ENCODE assay signal across 8 cellular contexts in the genomic region with DNA sequence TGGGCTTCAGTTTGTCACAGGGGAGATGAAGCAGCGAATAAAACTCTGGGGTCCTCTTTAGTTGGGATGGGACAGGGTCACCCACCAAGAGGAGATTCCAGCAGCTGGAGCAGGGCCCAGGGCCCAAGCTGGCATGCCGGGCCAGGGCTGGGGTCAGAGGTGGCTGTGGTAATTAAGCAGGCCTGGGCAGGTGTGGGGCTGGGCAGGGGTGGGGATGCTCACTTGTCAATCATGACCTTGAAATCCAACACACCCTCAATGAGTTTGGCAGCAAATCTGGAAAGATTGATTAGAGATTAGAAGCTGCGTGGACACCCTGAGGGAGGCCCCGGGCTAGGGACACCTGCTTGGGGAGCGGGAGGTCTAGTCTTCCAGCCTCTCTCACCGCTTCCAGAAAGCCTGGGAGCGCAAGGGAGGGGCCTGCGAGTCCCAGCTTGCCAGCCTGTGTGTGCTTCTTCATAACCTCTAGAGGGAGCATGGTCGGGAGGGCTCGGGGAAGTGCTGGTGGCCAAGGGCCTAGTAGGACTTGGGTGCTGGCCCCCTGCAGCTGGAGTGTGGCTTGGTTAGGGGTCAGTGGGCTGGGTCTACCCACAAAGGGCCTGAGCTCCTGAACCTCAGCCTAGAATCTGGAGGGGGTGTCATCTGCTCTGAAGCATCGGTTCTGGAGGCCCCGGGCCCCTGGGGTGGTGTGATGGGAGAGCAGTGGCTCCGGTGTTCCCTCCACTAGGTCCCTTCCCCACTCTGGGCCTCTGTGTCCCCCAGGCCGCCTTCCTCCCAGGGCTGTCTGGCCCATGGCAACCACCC. TPM values are rescaled to one million over a fixed set of nuclear protein-coding genes. Genes with fewer than 3 reads are reported as not detected.
DNase-seq lines count a peak whose midpoint lies in the region; ATAC-seq and TF ChIP-seq lines count a peak whose summit lies in the region.

No MANE protein-coding gene starts in this region.

- H3K27me3 ChIP-seq in hepatocyte: no peaks in the 10 kb centered on the region

- H3K9me3 Mint-ChIP-seq in activated naive CD8-positive, alpha-beta T cell treated with anti-CD3 and anti-CD28 coated beads, Interleukin-2, amount 50 U/mL, for 24 hours: no peaks in the 10 kb centered on the region
- H3K9me3 Mint-ChIP-seq in stimulated activated naive CD8-positive, alpha-beta T cell treated with anti-CD3 and anti-CD28 coated beads, Interleukin-15, amount 100 ng/mL, for 72 hours: no peaks in the 10 kb centered on the region

- H3K4me1 ChIP-seq in hepatocyte (ENCODE audit: insufficient read depth): peaks cover 10% of the 10 kb centered on the region

- no peaks in the 10 kb centered on the region for H4K20me1 ChIP-seq in hepatocyte (ENCODE audit: insufficient read depth, poor library complexity, severe bottlenecking)

- H3K4me3 Mint-ChIP-seq in activated naive CD8-positive, alpha-beta T cell treated with anti-CD3 and anti-CD28 coated beads, Interleukin-2, amount 50 U/mL, for 24 hours: no peak overlapping the region
- H3K4me3 Mint-ChIP-seq in stimulated activated naive CD8-positive, alpha-beta T cell treated with anti-CD3 and anti-CD28 coated beads, Interleukin-15, amount 100 ng/mL, for 72 hours: no peak overlapping the region

- no peaks in the 10 kb centered on the region for H3K9me3 ChIP-seq in hepatocyte (ENCODE audit: low read depth)

- H3K27me3 Mint-ChIP-seq in activated naive CD8-positive, alpha-beta T cell treated with anti-CD3 and anti-CD28 coated beads, Interleukin-2, amount 50 U/mL, for 24 hours: no peaks in the 10 kb centered on the region
- no peaks in the 10 kb centered on the region for H3K27me3 Mint-ChIP-seq in stimulated activated naive CD8-positive, alpha-beta T cell treated with anti-CD3 and anti-CD28 coated beads, Interleukin-15, amount 100 ng/mL, for 72 hours

- H3K27ac ChIP-seq in hepatocyte: no peak overlapping the region

- no peaks in the 10 kb centered on the region for H3K79me2 ChIP-seq in hepatocyte

- H3K4me3 ChIP-seq in hepatocyte: no peak overlapping the region

- H2AFZ ChIP-seq in hepatocyte: no peak overlapping the region

- peak; percentile 44 for ATAC-seq in activated naive CD8-positive, alpha-beta T cell treated with anti-CD3 and anti-CD28 coated beads, Interleukin-2, amount 50 U/mL, for 24 hours
- ATAC-seq in stimulated activated naive CD8-positive, alpha-beta T cell treated with anti-CD3 and anti-CD28 coated beads, Interleukin-15, amount 100 ng/mL, for 72 hours: peak; percentile 36
- no peak for ATAC-seq in HG03342 (IDR thresholded peaks at IDR 0.05; ENCODE audit: unreplicated experiment)

- H3K36me3 ChIP-seq in hepatocyte (replicated peaks; ENCODE audit: insufficient read depth, low read depth): no peaks in the 10 kb centered on the region

- H3K4me2 ChIP-seq in hepatocyte: no peak overlapping the region

- DNase-seq in A172 (ENCODE audit: low spot score) (peak; percentile 47), GM03348 (ENCODE audit: low spot score) (peak; percentile 69), NCI-H2196 treated with DMSO at 0.1 percent for 48 hours (lab: John Stamatoyannopoulos, UW; ENCODE audit: unreplicated experiment) (peak; percentile 68), hepatocyte (ENCODE audit: low spot score) (peak; percentile 64), NK-92 (lab: John Stamatoyannopoulos, UW; ENCODE audit: unreplicated experiment) (no peak)
- no peak for DNase-seq in activated naive CD8-positive, alpha-beta T cell treated with anti-CD3 and anti-CD28 coated beads, Interleukin-2, amount 50 U/mL, for 24 hours
- no peak for DNase-seq in stimulated activated naive CD8-positive, alpha-beta T cell treated with anti-CD3 and anti-CD28 coated beads, Interleukin-15, amount 100 ng/mL, for 72 hours

- H3K27ac Mint-ChIP-seq in activated naive CD8-positive, alpha-beta T cell treated with anti-CD3 and anti-CD28 coated beads, Interleukin-2, amount 50 U/mL, for 24 hours: no peak overlapping the region
- H3K27ac Mint-ChIP-seq in stimulated activated naive CD8-positive, alpha-beta T cell treated with anti-CD3 and anti-CD28 coated beads, Interleukin-15, amount 100 ng/mL, for 72 hours: no peak overlapping the region

- TF ChIP-seq CTCF in hepatocyte (IDR thresholded peaks at IDR 0.05; ENCODE audit: poor library complexity): peak; percentile 47

- no peaks in the 10 kb centered on the region for H3K36me3 Mint-ChIP-seq in activated naive CD8-positive, alpha-beta T cell treated with anti-CD3 and anti-CD28 coated beads, Interleukin-2, amount 50 U/mL, for 24 hours (ENCODE audit: low read depth)

- no peaks in the 10 kb centered on the region for H3K4me1 Mint-ChIP-seq in activated naive CD8-positive, alpha-beta T cell treated with anti-CD3 and anti-CD28 coated beads, Interleukin-2, amount 50 U/mL, for 24 hours
- no peaks in the 10 kb centered on the region for H3K4me1 Mint-ChIP-seq in stimulated activated naive CD8-positive, alpha-beta T cell treated with anti-CD3 and anti-CD28 coated beads, Interleukin-15, amount 100 ng/mL, for 72 hours

- H3K9me2 ChIP-seq in hepatocyte (replicated peaks; ENCODE audit: insufficient read depth): no peaks in the 10 kb centered on the region

- WGBS in hepatocyte (ENCODE audit: low lambda C conversion rate, missing lambda C conversion rate): 52% methylated on average over 14 of the region's 14 CpGs

RNA-seq across cellular contexts. Expression of a gene that starts 7.6 kb away (rescaled TPM):
- 52.7 and 69.4 TPM in 2 replicates for total RNA-seq in A172 (2014; rRNA removed; shearing (Covaris generic))
- total RNA-seq in hepatocyte: 39.3 and 40.4 TPM in 2 replicates
- 59.4 and 64.6 TPM in 2 replicates for polyA plus RNA-seq in hepatocyte

RNA-seq across cellular contexts. Expression of a gene that starts 8.2 kb away (rescaled TPM):
- total RNA-seq in A172 (2014; rRNA removed; shearing (Covaris generic)): 150 and 174 TPM in 2 replicates
- 72.3 and 72.4 TPM in 2 replicates for total RNA-seq in hepatocyte
- polyA plus RNA-seq in hepatocyte: 55.3 and 60.9 TPM in 2 replicates

RNA-seq across cellular contexts. Expression of a gene that starts 22.1 kb away (rescaled TPM):
- total RNA-seq in A172 (2014; rRNA removed; shearing (Covaris generic)): 20.4 and 22.1 TPM in 2 replicates
- total RNA-seq in hepatocyte: 16.2 and 23.8 TPM in 2 replicates
- 17.2 and 20.6 TPM in 2 replicates for polyA plus RNA-seq in hepatocyte

Comparison
In these comparisons a context has a peak if more than half of its experiments do, and no peak if none do; other contexts are left out.
1. DNase-seq: peak in A172 (single experiment), GM03348 (single experiment), NCI-H2196 treated with DMSO at 0.1 percent for 48 hours (single experiment) and hepatocyte (single experiment); none in activated naive CD8-positive, alpha-beta T cell treated with anti-CD3 and anti-CD28 coated beads, Interleukin-2, amount 50 U/mL, for 24 hours (single experiment), stimulated activated naive CD8-positive, alpha-beta T cell treated with anti-CD3 and anti-CD28 coated beads, Interleukin-15, amount 100 ng/mL, for 72 hours (0 of 2) and NK-92 (single experiment).